ENCODE assay signal across 27 cellular contexts in genomic region chr12:97536353-97536752, GRCh38.
"Had no signal": no experiment of that assay in that cellular context is flagged by ENCODE, and none has a peak within 500 bp of the region (broad histone marks: within the 10 kb centered on the region; RNA-seq: fewer than 3 reads in every experiment).

No MANE protein-coding gene starts in this region.

- H3K27me3 ChIP-seq: colonic mucosa, esophagus squamous epithelium, gastrocnemius medialis, heart right ventricle had no signal

- H3K4me1 ChIP-seq: colonic mucosa, esophagus squamous epithelium, gastrocnemius medialis, heart right ventricle, lower lobe of right lung had no signal

- H3K27me3 Mint-ChIP-seq: dendritic cell treated with granulocyte-macrophage colony-stimulating factor and Interleukin-4, amounts not matched to agents 40 ng/mL and 50 ng/mL, for 4 days; effector memory CD8-positive, alpha-beta T cell; naive B cell had no signal

- H3K27ac Mint-ChIP-seq: dendritic cell treated with granulocyte-macrophage colony-stimulating factor and Interleukin-4, amounts not matched to agents 40 ng/mL and 50 ng/mL, for 4 days; effector memory CD8-positive, alpha-beta T cell; endodermal cell; immature natural killer cell; mesothelial cell of epicardium had no signal

- DNase-seq: colonic mucosa; cortex of kidney; effector CD8-positive, alpha-beta T cell; effector memory CD8-positive, alpha-beta T cell; endodermal cell; erythroblast; esophagus squamous epithelium; foreskin fibroblast; foreskin melanocyte; gastrocnemius medialis; glutamatergic neuron; head of caudate nucleus; heart right ventricle; hippocampal formation; immature natural killer cell; islet precursor cell; kidney; left colon; left ventricle myocardium superior; lower lobe of right lung; mucosa of descending colon; naive B cell had no signal

- H3K4me3 ChIP-seq: colonic mucosa, esophagus squamous epithelium, gastrocnemius medialis, heart right ventricle, lower lobe of right lung, mucosa of descending colon had no signal

- H3K36me3 Mint-ChIP-seq: immature natural killer cell, mesothelial cell of epicardium, naive B cell had no signal

- H3K27ac ChIP-seq: colonic mucosa, esophagus squamous epithelium, gastrocnemius medialis, heart right ventricle, lower lobe of right lung had no signal

- H3K4me3 Mint-ChIP-seq: dendritic cell treated with granulocyte-macrophage colony-stimulating factor and Interleukin-4, amounts not matched to agents 40 ng/mL and 50 ng/mL, for 4 days; effector memory CD8-positive, alpha-beta T cell; endodermal cell; immature natural killer cell; mesothelial cell of epicardium; naive B cell had no signal

- FAIRE-seq: endometrium had no signal

- H3K4me1 Mint-ChIP-seq: immature natural killer cell, naive B cell had no signal

- ATAC-seq: effector memory CD8-positive, alpha-beta T cell; esophagus mucosa; gastrocnemius medialis; heart right ventricle; left colon; left lobe of liver; left ventricle myocardium superior; mucosa of descending colon had no signal

- H3K9me3 ChIP-seq: colonic mucosa, esophagus squamous epithelium, gastrocnemius medialis, heart right ventricle, lower lobe of right lung, mucosa of descending colon had no signal

- H3K36me3 ChIP-seq: colonic mucosa, esophagus squamous epithelium, gastrocnemius medialis, heart right ventricle, lower lobe of right lung had no signal

- H3K9me3 Mint-ChIP-seq: dendritic cell treated with granulocyte-macrophage colony-stimulating factor and Interleukin-4, amounts not matched to agents 40 ng/mL and 50 ng/mL, for 4 days; endodermal cell; mesothelial cell of epicardium had no signal
